Comparison of ENCODE assay signal across 7 cellular contexts in the genomic region with DNA sequence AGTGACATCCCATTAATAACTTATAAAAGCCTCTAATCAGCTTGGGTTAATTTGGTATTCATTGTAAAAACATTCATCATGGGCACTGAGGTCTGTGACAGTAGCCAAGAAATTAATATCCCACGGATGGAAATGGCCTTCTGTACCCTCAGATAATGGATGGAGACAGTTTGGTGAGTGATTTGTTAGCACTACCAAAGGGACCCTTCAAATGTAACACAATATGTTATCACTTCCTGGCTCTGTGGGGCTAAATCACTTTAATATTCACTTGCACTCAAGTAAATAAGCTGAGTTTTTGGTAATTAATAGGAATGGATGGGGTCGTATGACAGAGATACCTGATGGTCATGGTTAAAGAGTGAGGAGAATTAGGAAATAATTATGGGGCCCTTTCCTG.
"Had no signal": no experiment of that assay in that cellular context is flagged by ENCODE, and none has a peak within 500 bp of the region (broad histone marks: within the 10 kb centered on the region; RNA-seq: fewer than 3 reads in every experiment).

No MANE protein-coding gene starts in this region.

- H3K9me3 Mint-ChIP-seq: GM23338 had no signal

- FAIRE-seq: H1, HepG2 had no signal

- ATAC-seq: HCT116, HepG2 had no signal

- H3K4me3 Mint-ChIP-seq: GM23338, HFFc6, IgD-negative memory B cell had no signal

- H3K4me1 Mint-ChIP-seq: IgD-negative memory B cell had no signal

- H3K27ac Mint-ChIP-seq: GM23338, HFFc6, IgD-negative memory B cell had no signal

- DNase-seq: H7, HFFc6 had no signal
